17 cellular contexts compared by ENCODE assay signal in genomic region chr9:4840018-4840417, GRCh38.
"Had no signal": no experiment of that assay in that cellular context is flagged by ENCODE, and none has a peak within 500 bp of the region (broad histone marks: within the 10 kb centered on the region; RNA-seq: fewer than 3 reads in every experiment).

No MANE protein-coding gene starts in this region.

- H3K9me3 Mint-ChIP-seq: brain; dendritic cell treated with granulocyte-macrophage colony-stimulating factor and Interleukin-4, amounts not matched to agents 40 ng/mL and 50 ng/mL, for 4 days; effector memory CD8-positive, alpha-beta T cell had no signal

- H3K4me3 ChIP-seq: lower lobe of right lung, skin epidermis, suprapubic skin, upper lobe of left lung had no signal

- H3K27me3 ChIP-seq: pancreas, suprapubic skin, upper lobe of left lung had no signal

- H3K27me3 Mint-ChIP-seq: brain; dendritic cell treated with granulocyte-macrophage colony-stimulating factor and Interleukin-4, amounts not matched to agents 40 ng/mL and 50 ng/mL, for 4 days; effector memory CD8-positive, alpha-beta T cell had no signal

- H3K9me3 ChIP-seq: lower lobe of right lung, pancreas, suprapubic skin, upper lobe of left lung had no signal

- H3K27ac Mint-ChIP-seq: brain; dendritic cell treated with granulocyte-macrophage colony-stimulating factor and Interleukin-4, amounts not matched to agents 40 ng/mL and 50 ng/mL, for 4 days; effector memory CD8-positive, alpha-beta T cell had no signal

- ATAC-seq: activated CD4-positive, CD25-positive, alpha-beta regulatory T cell treated with anti-CD3 and anti-CD28 coated beads, Interleukin-2, amount 50 U/mL, for 24 hours; effector memory CD8-positive, alpha-beta T cell had no signal

- H3K27ac ChIP-seq: epithelial cell of prostate, lower lobe of right lung, skin epidermis, suprapubic skin had no signal

- H3K4me1 Mint-ChIP-seq: brain had no signal

- DNase-seq: activated CD8-positive, alpha-beta memory T cell treated with anti-CD3 and anti-CD28 coated beads for 24 hours; activated gamma-delta T cell treated with Interleukin-2 at 50 U/mL for 16 hours; cerebellar nuclear complex; effector memory CD8-positive, alpha-beta T cell; hippocampal formation; kidney glomerular epithelial cell; lower lobe of right lung; midbrain; pancreas; SHP77 treated with DMSO at 0.1 percent for 48 hours had no signal

- H3K4me3 Mint-ChIP-seq: brain; dendritic cell treated with granulocyte-macrophage colony-stimulating factor and Interleukin-4, amounts not matched to agents 40 ng/mL and 50 ng/mL, for 4 days; effector memory CD8-positive, alpha-beta T cell had no signal
